8 cellular contexts compared by ENCODE assay signal in genomic region chr22:37607010-37607911, GRCh38. TPM values are rescaled to one million over a fixed set of nuclear protein-coding genes. Genes with fewer than 3 reads are reported as not detected.
DNase-seq lines count a peak whose midpoint lies in the region; ATAC-seq and TF ChIP-seq lines count a peak whose summit lies in the region.

No MANE protein-coding gene starts in this region.

- H3K36me3 ChIP-seq in DOHH2 (ENCODE audit: control insufficient read depth, low read length) (peaks cover 27% of the 10 kb centered on the region), HUES64 (ENCODE audit: insufficient read depth, low read length) (no peaks in the 10 kb centered on the region), OCI-LY3 (replicated peaks; ENCODE audit: low read depth, low read length) (peaks cover 6% of the 10 kb centered on the region), esophagus (ENCODE audit: control insufficient read depth in 2 of 2, insufficient read depth in 2 of 2, low read length in 1 of 2) (no peaks in the 10 kb centered on the region), mucosa of descending colon (ENCODE audit: low read depth) (no peaks in the 10 kb centered on the region)

- 5% methylated on average over 40 of the region's 42 CpGs for WGBS in HUES64
- 1% methylated on average over 42 of the region's 42 CpGs for WGBS in esophagus, 2 donors

- H3K79me2 ChIP-seq in DOHH2 (ENCODE audit: control insufficient read depth, low read length), result peaks cover 32% of the 10 kb centered on the region
- peaks cover 30% of the 10 kb centered on the region for H3K79me2 ChIP-seq in OCI-LY3 (ENCODE audit: low read length)

- ATAC-seq in mucosa of descending colon (peak; percentile 69), HG03354 (IDR thresholded peaks at IDR 0.05; ENCODE audit: poor library complexity, severe bottlenecking, unreplicated experiment) (no peak)

- TF ChIP-seq CTCF in DOHH2 (IDR thresholded peaks at IDR 0.05; ENCODE audit: low read depth, low read length, poor library complexity, severe bottlenecking) (peak; percentile 99), OCI-LY3 (IDR thresholded peaks at IDR 0.05; ENCODE audit: low read depth, low read length) (peak; percentile 98), mucosa of descending colon (IDR thresholded peaks at IDR 0.05) (peak; percentile 98)

- peaks cover 11% of the 10 kb centered on the region for H3F3A ChIP-seq in DOHH2 (ENCODE audit: control insufficient read depth, insufficient read depth)

- no peaks in the 10 kb centered on the region for H4K20me1 ChIP-seq in DOHH2 (ENCODE audit: control insufficient read depth, insufficient read depth, low read depth, low read length)
- no peaks in the 10 kb centered on the region for H4K20me1 ChIP-seq in OCI-LY3 (ENCODE audit: insufficient read depth, low read length)

- DNase-seq in activated T-cell treated with anti-CD3 and anti-CD28 coated beads for 4 hours (peak; percentile 90), mucosa of descending colon (peak; percentile 95 to 98 (median 95))
- peak; percentile 78 to 82 for DNase-seq in stimulated activated CD8-positive, alpha-beta memory T cell treated with anti-CD3 and anti-CD28 coated beads, Interleukin-4, amount 100 ng/mL, for 1 hour (ENCODE audit: low read depth in 2 of 2, low spot score in 1 of 2)

- H3K4me1 ChIP-seq in DOHH2 (ENCODE audit: control insufficient read depth, low read length) (peaks cover 42% of the 10 kb centered on the region), HUES64 (ENCODE audit: insufficient read depth, low read length) (0 out of 2 replicates have a peak, but pooled peaks cover under 1% of the 10 kb centered on the region), OCI-LY3 (ENCODE audit: low read length) (peaks cover 13% of the 10 kb centered on the region), esophagus (ENCODE audit: control insufficient read depth in 2 of 2, insufficient read depth in 2 of 2, low read length in 1 of 2) (peaks cover 12% of the 10 kb centered on the region in 2 donors), mucosa of descending colon (ENCODE audit: low read depth) (peaks cover 43% of the 10 kb centered on the region)

- H3K4me3 ChIP-seq in DOHH2 (ENCODE audit: low read length) (peak overlapping the region; percentile 98), HUES64 (ENCODE audit: low read length) (peak overlapping the region; percentile 78), OCI-LY3 (ENCODE audit: low read length) (peak overlapping the region; percentile 80), esophagus (ENCODE audit: low read depth in 1 of 2, low read length in 2 of 2) (peak overlapping the region; percentile 30 to 89), mucosa of descending colon (no peak overlapping the region)

- H3K4me2 ChIP-seq in DOHH2 (ENCODE audit: low read length), result peak overlapping the region; percentile 95
- peak overlapping the region; percentile 86 for H3K4me2 ChIP-seq in OCI-LY3 (ENCODE audit: low read length)

- peak overlapping the region; percentile 46; the same call in 1 of the 2 replicates for H3K9ac ChIP-seq in HUES64 (ENCODE audit: low read depth, low read length)
- peak overlapping the region; percentile 87 for H3K9ac ChIP-seq in OCI-LY3 (ENCODE audit: low read length)

- intact Hi-C loops in mucosa of descending colon (cut with DNase I, micrococcal nuclease), result no loop called here

- H3K9me2 ChIP-seq in DOHH2 (replicated peaks; ENCODE audit: control insufficient read depth, low read length), result no peaks in the 10 kb centered on the region

- H3K27ac ChIP-seq in DOHH2 (ENCODE audit: low read depth, low read length), result peak overlapping the region; percentile 95
- peak overlapping the region; percentile 21; the same call in 1 of the 2 replicates for H3K27ac ChIP-seq in HUES64 (ENCODE audit: low read depth, low read length)
- peak overlapping the region; percentile 89 for H3K27ac ChIP-seq in OCI-LY3 (ENCODE audit: low read length)
- H3K27ac ChIP-seq in esophagus (ENCODE audit: low read depth in 2 of 2, low read length in 1 of 2), result peak overlapping the region; percentile 96 to 98

- H3K9me3 ChIP-seq in DOHH2 (ENCODE audit: control insufficient read depth, insufficient read depth, low read length) (no peaks in the 10 kb centered on the region), HUES64 (ENCODE audit: insufficient read depth, low read depth, low read length) (no peaks in the 10 kb centered on the region), OCI-LY3 (ENCODE audit: insufficient read depth, low read length) (no peaks in the 10 kb centered on the region), esophagus (ENCODE audit: control insufficient read depth in 2 of 2, insufficient read depth in 1 of 2, low read depth in 1 of 2, low read length in 1 of 2) (no peaks in the 10 kb centered on the region), mucosa of descending colon (no peaks in the 10 kb centered on the region)

- H2AFZ ChIP-seq in OCI-LY3 (ENCODE audit: low read depth, low read length), result peak overlapping the region; percentile 98

- H3K27me3 ChIP-seq in DOHH2 (ENCODE audit: control insufficient read depth, low read length) (peaks cover 7% of the 10 kb centered on the region; the same call in 1 of the 2 replicates), HUES64 (ENCODE audit: insufficient read depth, low read length) (no peaks in the 10 kb centered on the region), OCI-LY3 (ENCODE audit: low read depth, low read length) (peaks cover 12% of the 10 kb centered on the region), esophagus (ENCODE audit: control insufficient read depth in 1 of 2, insufficient read depth in 2 of 2, low read length in 2 of 2) (no peaks in the 10 kb centered on the region)

RNA-seq across cellular contexts. Expression of gene GGA1, which starts 1.4 kb away (rescaled TPM):
- polyA plus RNA-seq in HUES64 (2013, experiment 1 of 2), result 30.5 TPM
- polyA plus RNA-seq in HUES64 (2013, experiment 2 of 2), result 32.1 TPM
- polyA plus RNA-seq in esophagus, result 10 to 100 TPM; 34.2 to 55.6 TPM
- 10 to 100 TPM; 70.4 to 79.0 (median 74.3) TPM for total RNA-seq in mucosa of descending colon

RNA-seq across cellular contexts. Expression of gene LGALS2, which starts 27.4 kb away (rescaled TPM):
- polyA plus RNA-seq in HUES64 (2013, experiment 1 of 2), result not detected
- polyA plus RNA-seq in HUES64 (2013, experiment 2 of 2), result not detected
- polyA plus RNA-seq in esophagus, result 1 to 10 TPM in 1 of 2 donors, under 1 TPM in 1; 0.20 to 1.3 TPM
- 10 to 100 TPM; 10.7 to 93.5 (median 23.1) TPM for total RNA-seq in mucosa of descending colon

RNA-seq across cellular contexts. Expression of gene SH3BP1, which starts 32.2 kb away (rescaled TPM):
- 21.7 TPM for polyA plus RNA-seq in HUES64 (2013, experiment 1 of 2)
- 30.1 TPM for polyA plus RNA-seq in HUES64 (2013, experiment 2 of 2)
- 10 to 100 TPM; 39.8 to 42.0 TPM for polyA plus RNA-seq in esophagus
- total RNA-seq in mucosa of descending colon, result 10 to 100 TPM; 48.8 to 98.2 (median 96.6) TPM

RNA-seq across cellular contexts. Expression of gene CDC42EP1, which starts 47.0 kb away (rescaled TPM):
- 10.7 TPM for polyA plus RNA-seq in HUES64 (2013, experiment 1 of 2)
- polyA plus RNA-seq in HUES64 (2013, experiment 2 of 2), result 14.1 TPM
- polyA plus RNA-seq in esophagus, result 10 to 100 TPM; 50.1 to 64.3 TPM
- 10 to 100 TPM; 31.5 to 52.0 (median 48.2) TPM for total RNA-seq in mucosa of descending colon

RNA-seq across cellular contexts. Expression of gene PDXP, which starts 51.3 kb away (rescaled TPM):
- polyA plus RNA-seq in HUES64 (2013, experiment 1 of 2), result 34.5 TPM
- polyA plus RNA-seq in HUES64 (2013, experiment 2 of 2), result 38.5 TPM
- 1 to 10 TPM; 1.4 to 2.2 TPM for polyA plus RNA-seq in esophagus
- total RNA-seq in mucosa of descending colon, result 10 to 100 TPM; 26.8 to 43.3 (median 40.6) TPM

Comparison
In these comparisons a context has a peak if more than half of its experiments do, and no peak if none do; other contexts are left out.
1. H3K27ac ChIP-seq: peak in every context shown above with its lines; median percentile 97 in esophagus; 95 in DOHH2; 89 in OCI-LY3; 21 in HUES64.